9 cellular contexts compared by ENCODE assay signal in the genomic region with DNA sequence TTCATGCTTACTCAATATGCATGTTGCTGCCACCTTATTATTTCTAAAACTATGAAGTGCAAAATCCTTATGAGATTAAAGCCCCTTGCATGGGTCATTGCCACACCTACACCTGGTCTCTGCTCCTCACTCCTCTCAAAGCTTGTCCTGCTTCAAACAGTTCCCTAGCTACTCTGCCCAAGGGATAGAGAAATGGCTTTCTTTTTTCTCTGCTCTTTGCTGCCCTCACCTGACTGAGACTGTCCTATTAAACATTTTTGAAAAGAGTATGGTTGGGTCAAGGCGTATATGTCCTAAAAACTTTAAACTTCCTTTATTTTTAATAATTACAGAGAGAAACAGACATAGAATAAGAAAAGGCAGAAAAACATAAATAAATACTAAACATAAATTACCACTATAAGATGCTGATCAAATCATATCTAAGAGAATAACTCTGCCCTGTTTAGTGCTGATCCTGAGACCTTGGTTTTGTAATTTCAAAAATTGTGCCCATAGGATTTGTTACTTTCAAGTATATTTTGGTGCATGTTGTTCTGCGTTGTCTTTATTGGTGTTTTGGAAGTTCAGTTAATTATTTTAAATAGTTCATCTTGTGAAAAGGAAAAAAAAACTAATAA.
A peak's percentile ranks its signal among the peaks of the same experiment; 100 is the strongest.
DNase-seq lines count a peak whose midpoint lies in the region; ATAC-seq and TF ChIP-seq lines count a peak whose summit lies in the region.
"Had no signal": no experiment of that assay in that cellular context is flagged by ENCODE, and none has a peak within 500 bp of the region (broad histone marks: within the 10 kb centered on the region; RNA-seq: fewer than 3 reads in every experiment).

No MANE protein-coding gene starts in this region.

- TF ChIP-seq CTCF in HFFc6 (IDR thresholded peaks at IDR 0.05) (peak; percentile 74), SU-DHL-6 (IDR thresholded peaks at IDR 0.05; ENCODE audit: insufficient read depth, low read length, poor library complexity, severe bottlenecking) (peak; percentile 34)

- no peak overlapping the region; the same call in 1 of the 2 replicates for H3K27ac Mint-ChIP-seq in HFFc6
- no peak overlapping the region for H3K27ac Mint-ChIP-seq in activated naive CD4-positive, alpha-beta T cell treated with anti-CD3 and anti-CD28 coated beads, Interleukin-2, amount 50 U/mL, for 72 hours
- H3K27ac Mint-ChIP-seq: activated CD8-positive, alpha-beta T cell treated with anti-CD3 and anti-CD28 coated beads for 36 hours had no signal

- H3K27me3 ChIP-seq in SU-DHL-6 (ENCODE audit: low read length), result no peaks in the 10 kb centered on the region

- no peak overlapping the region for H3K4me3 ChIP-seq in SU-DHL-6 (ENCODE audit: insufficient read depth, low read length, poor library complexity, severe bottlenecking)

- no peaks in the 10 kb centered on the region for H3K9me2 ChIP-seq in SU-DHL-6 (replicated peaks; ENCODE audit: insufficient read depth, low read length)

- peak; percentile 5 for DNase-seq in AG08396 (ENCODE audit: low spot score)
- peak; percentile 30 for DNase-seq in HFFc6
- peak; percentile 49 for DNase-seq in iPS-NIHi7 (ENCODE audit: extremely low spot score)
- no peak for DNase-seq in activated naive CD4-positive, alpha-beta T cell treated with anti-CD3 and anti-CD28 coated beads, Interleukin-2, amount 50 U/mL, for 72 hours (ENCODE audit: low spot score in 2 of 2)
- DNase-seq: activated CD8-positive, alpha-beta T cell treated with anti-CD3 and anti-CD28 coated beads for 36 hours had no signal

- H3K4me2 ChIP-seq in SU-DHL-6 (ENCODE audit: low read depth, low read length, poor library complexity, severe bottlenecking), result no peak overlapping the region

- H3K27me3 Mint-ChIP-seq in HFFc6 (ENCODE audit: insufficient read depth), result 0 out of 2 replicates have a peak, but pooled peaks cover 2% of the 10 kb centered on the region
- H3K27me3 Mint-ChIP-seq: activated CD8-positive, alpha-beta T cell treated with anti-CD3 and anti-CD28 coated beads for 36 hours had no signal

- no peaks in the 10 kb centered on the region for H3K36me3 Mint-ChIP-seq in HFFc6 (ENCODE audit: low read depth)
- H3K36me3 Mint-ChIP-seq in activated naive CD4-positive, alpha-beta T cell treated with anti-CD3 and anti-CD28 coated beads, Interleukin-2, amount 50 U/mL, for 72 hours, result no peaks in the 10 kb centered on the region

- ATAC-seq in GM21515 (IDR thresholded peaks at IDR 0.05; ENCODE audit: unreplicated experiment) (no peak), GM18517 (IDR thresholded peaks at IDR 0.05; ENCODE audit: unreplicated experiment) (no peak), HG02840 (IDR thresholded peaks at IDR 0.05; ENCODE audit: low FRiP score, unreplicated experiment) (no peak)
- ATAC-seq in activated naive CD4-positive, alpha-beta T cell treated with anti-CD3 and anti-CD28 coated beads, Interleukin-2, amount 50 U/mL, for 72 hours, result no peak
- ATAC-seq: activated CD8-positive, alpha-beta T cell treated with anti-CD3 and anti-CD28 coated beads for 36 hours had no signal

- no peaks in the 10 kb centered on the region for H3K36me3 ChIP-seq in SU-DHL-6 (ENCODE audit: low read length)

- no peak overlapping the region for H3K9ac ChIP-seq in SU-DHL-6 (ENCODE audit: low read length)

- H3K27ac ChIP-seq in SU-DHL-6 (ENCODE audit: low read depth, low read length), result no peak overlapping the region

- no peak overlapping the region; the same call in 1 of the 2 replicates for H3K4me3 Mint-ChIP-seq in HFFc6
- H3K4me3 Mint-ChIP-seq: activated CD8-positive, alpha-beta T cell treated with anti-CD3 and anti-CD28 coated beads for 36 hours had no signal

- H4K20me1 ChIP-seq in SU-DHL-6 (ENCODE audit: low read depth, low read length), result no peaks in the 10 kb centered on the region

- peaks cover 6% of the 10 kb centered on the region; the same call in 1 of the 2 replicates for H3K4me1 Mint-ChIP-seq in HFFc6 (ENCODE audit: low read depth)

- H2AFZ ChIP-seq in SU-DHL-6 (ENCODE audit: low read depth, low read length, severe bottlenecking), result peak overlapping the region; percentile 77

- H3K9me3 ChIP-seq in SU-DHL-6 (ENCODE audit: insufficient read depth, low read length), result no peaks in the 10 kb centered on the region

- no peaks in the 10 kb centered on the region for H3F3A ChIP-seq in SU-DHL-6 (ENCODE audit: insufficient read depth)

- H3K9me3 Mint-ChIP-seq in HFFc6, result no peaks in the 10 kb centered on the region
- H3K9me3 Mint-ChIP-seq in activated naive CD4-positive, alpha-beta T cell treated with anti-CD3 and anti-CD28 coated beads, Interleukin-2, amount 50 U/mL, for 72 hours, result peaks cover 12 to 21% of the 10 kb centered on the region in 2 donors

- no peaks in the 10 kb centered on the region for H3K79me2 ChIP-seq in SU-DHL-6 (ENCODE audit: insufficient read depth, low read length)

Comparison
In these comparisons a context has a peak if more than half of its experiments do, and no peak if none do; other contexts are left out.
1. DNase-seq: peak in AG08396 (single experiment), HFFc6 (single experiment) and iPS-NIHi7 (single experiment); none in activated naive CD4-positive, alpha-beta T cell treated with anti-CD3 and anti-CD28 coated beads, Interleukin-2, amount 50 U/mL, for 72 hours (0 of 2).